Comparison of ENCODE assay signal across 21 cellular contexts in genomic region chr1:62917314-62917713, GRCh38.
DNase-seq lines count a peak whose midpoint lies in the region; ATAC-seq, FAIRE-seq and TF ChIP-seq lines count a peak whose summit lies in the region.
"Had no signal": no experiment of that assay in that cellular context is flagged by ENCODE, and none has a peak within 500 bp of the region (broad histone marks: within the 10 kb centered on the region; RNA-seq: fewer than 3 reads in every experiment).

No MANE protein-coding gene starts in this region.

- H3K4me3 ChIP-seq in A549 (no peak overlapping the region), GM23338 (no peak overlapping the region; the same call in 1 of the 2 replicates), K562 (no peak overlapping the region), coronary artery (no peak overlapping the region), adrenal gland (no peak overlapping the region)
- H3K4me3 ChIP-seq: BLaER1 treated with 17β-estradiol and CSF1 and Interleukin-3, amounts not matched to agents 10 nM and 100 nM had no signal

- H3K27ac ChIP-seq in A549 = no peak overlapping the region
- no peak overlapping the region for H3K27ac ChIP-seq in GM23338 (ENCODE audit: low read depth)
- no peak overlapping the region for H3K27ac ChIP-seq in K562 (ENCODE audit: extremely low read depth, low read depth, low read length)
- H3K27ac ChIP-seq in coronary artery = no peak overlapping the region
- H3K27ac ChIP-seq in adrenal gland = no peak overlapping the region
- H3K27ac ChIP-seq: BLaER1 treated with 17β-estradiol and CSF1 and Interleukin-3, amounts not matched to agents 10 nM and 100 nM; C4-2B had no signal

- H3K4me3 Mint-ChIP-seq in GM23338 = no peak overlapping the region
- H3K4me3 Mint-ChIP-seq: B cell; CD4-positive, alpha-beta T cell; CD8-positive, alpha-beta T cell had no signal

- H3K36me3 Mint-ChIP-seq in GM23338 (ENCODE audit: low read depth) = no peaks in the 10 kb centered on the region
- H3K36me3 Mint-ChIP-seq: CD8-positive, alpha-beta T cell had no signal

- DNase-seq in A549 (ENCODE audit: low read depth in 1 of 2, low spot score in 1 of 2) = no peak
- DNase-seq in GM23338 (ENCODE audit: low spot score) = no peak
- no peak for DNase-seq in K562 (ENCODE audit: extremely low read depth in 1 of 4, low spot score in 3 of 4)
- DNase-seq in coronary artery (ENCODE audit: low spot score) = no peak
- DNase-seq in adrenal gland = no peak
- DNase-seq: 8988T; AML-193; Caco-2; Calu3; CD4-positive, alpha-beta T cell; CD8-positive, alpha-beta T cell; DMS79 treated with DMSO at 0.1 percent for 48 hours; GF-D8 had no signal

- intact Hi-C loops in K562 (cut with micrococcal nuclease) = no loop called here
- intact Hi-C loops in adrenal gland (cut with DNase I) = no loop called here

- no peak for FAIRE-seq in A549 (lab: Jason Lieb, UNC)
- FAIRE-seq in K562 (lab: Jason Lieb, UNC) = no peak
- FAIRE-seq: A204.1, D721Med, G401.6, GM12891, GM18507 had no signal

- in situ Hi-C loops in K562 (cut with MboI) = no loop called here

- H3K9me1 ChIP-seq in K562 (ENCODE audit: control insufficient read depth, insufficient read depth, low read length) = no peaks in the 10 kb centered on the region

- no TSS peak for BruUV-seq in K562 (replicated peaks; lab: Mats Ljungman, UMichigan)

- TF ChIP-seq CTCF in A549 (IDR thresholded peaks at IDR 0.05) (no peak), GM23338 (conservative IDR thresholded peaks at IDR 0.05; ENCODE audit: low read depth in 2 of 2) (no peak), K562 (IDR thresholded peaks at IDR 0.05 in 2 of 3, conservative IDR thresholded peaks at IDR 0.05 in 1 of 3; ENCODE audit: insufficient read depth in 2 of 3, low read depth in 1 of 3, low read length in 3 of 3) (no peak), coronary artery (IDR thresholded peaks at IDR 0.05) (no peak), adrenal gland (IDR thresholded peaks at IDR 0.05) (no peak)

- H2AFZ ChIP-seq in GM23338 = peak overlapping the region; percentile 70
- no peak overlapping the region for H2AFZ ChIP-seq in K562 (ENCODE audit: low read depth, low read length)

- H3K27ac Mint-ChIP-seq in GM23338 = no peak overlapping the region
- H3K27ac Mint-ChIP-seq: B cell; CD4-positive, alpha-beta T cell; CD8-positive, alpha-beta T cell had no signal

- TF ChIP-seq RAD21 in A549 (conservative IDR thresholded peaks at IDR 0.05 in 1 of 2, IDR thresholded peaks at IDR 0.05 in 1 of 2) (no peak), K562 (CRISPR knock-in tag; conservative IDR thresholded peaks at IDR 0.05 in 1 of 2, IDR thresholded peaks at IDR 0.05 in 1 of 2) (no peak)

- H3K79me2 ChIP-seq in GM23338 (replicated peaks; ENCODE audit: insufficient read depth) (no peaks in the 10 kb centered on the region), K562 (ENCODE audit: control insufficient read depth, insufficient read depth, low read length) (no peaks in the 10 kb centered on the region)

- no peak overlapping the region for H3K4me2 ChIP-seq in A549
- no peak overlapping the region for H3K4me2 ChIP-seq in GM23338
- H3K4me2 ChIP-seq in K562 (ENCODE audit: insufficient read depth, low read length) = no peak overlapping the region
- H3K4me2 ChIP-seq: BLaER1 treated with 17β-estradiol and CSF1 and Interleukin-3, amounts not matched to agents 10 nM and 100 nM had no signal

- H3F3A ChIP-seq in GM23338 (replicated peaks; ENCODE audit: low read depth) = no peaks in the 10 kb centered on the region

- POLR2A ChIA-PET in A549 (lab: Yijun Ruan, JAX) = no interaction called here
- POLR2A ChIA-PET in K562 (lab: Yijun Ruan, JAX) = no interaction called here

- H3K9me2 ChIP-seq in GM23338 (ENCODE audit: insufficient read depth) = no peaks in the 10 kb centered on the region

- H4K20me1 ChIP-seq in GM23338 (replicated peaks; ENCODE audit: insufficient read depth) (no peaks in the 10 kb centered on the region), K562 (replicated peaks; ENCODE audit: control insufficient read depth, insufficient read depth, low read length) (no peaks in the 10 kb centered on the region)
- H4K20me1 ChIP-seq: BLaER1 treated with 17β-estradiol and CSF1 and Interleukin-3, amounts not matched to agents 10 nM and 100 nM had no signal

- H3K9me3 ChIP-seq in A549 = no peaks in the 10 kb centered on the region
- H3K9me3 ChIP-seq in K562 (replicated peaks; ENCODE audit: control insufficient read depth, insufficient read depth, low read depth, low read length) = no peaks in the 10 kb centered on the region
- no peaks in the 10 kb centered on the region for H3K9me3 ChIP-seq in adrenal gland (replicated peaks in 1 of 3)
- H3K9me3 ChIP-seq: BLaER1 treated with 17β-estradiol and CSF1 and Interleukin-3, amounts not matched to agents 10 nM and 100 nM; Caco-2 had no signal

- CTCF ChIA-PET in A549 (lab: Yijun Ruan, JAX) = no interaction called here
- CTCF ChIA-PET in K562 (lab: Yijun Ruan, JAX; ENCODE audit: low intra/inter-chr PET ratio) = no interaction called here

- no peaks in the 10 kb centered on the region for H3K9me3 Mint-ChIP-seq in GM23338
- H3K9me3 Mint-ChIP-seq: CD4-positive, alpha-beta T cell; CD8-positive, alpha-beta T cell had no signal

- no peak for TF ChIP-seq POLR2A in A549 (IDR thresholded peaks at IDR 0.05; ENCODE audit: low read length)
- TF ChIP-seq POLR2A in K562 (conservative IDR thresholded peaks at IDR 0.05) = no peak
- TF ChIP-seq POLR2A in adrenal gland (IDR thresholded peaks at IDR 0.05) = no peak

- ATAC-seq in A549 (no peak), GM23338 (no peak), K562 (no peak)
- ATAC-seq: CD8-positive, alpha-beta T cell had no signal

- no peak overlapping the region for H3K9ac ChIP-seq in K562 (ENCODE audit: insufficient read depth in 1 of 2, low read depth in 2 of 2, low read length in 2 of 2)
- H3K9ac ChIP-seq: BLaER1 treated with 17β-estradiol and CSF1 and Interleukin-3, amounts not matched to agents 10 nM and 100 nM had no signal

- TF ChIP-seq EP300 in A549 (IDR thresholded peaks at IDR 0.05) (no peak), K562 (IDR thresholded peaks at IDR 0.05; ENCODE audit: low read length) (no peak)

- H3K4me1 ChIP-seq in A549 (no peaks in the 10 kb centered on the region), GM23338 (ENCODE audit: insufficient read depth) (peaks cover 19% of the 10 kb centered on the region), K562 (replicated peaks in 1 of 2; ENCODE audit: control insufficient read depth in 2 of 2, insufficient read depth in 2 of 2, low read length in 2 of 2) (no peaks in the 10 kb centered on the region), adrenal gland (replicated peaks in 1 of 2) (no peaks in the 10 kb centered on the region)
- H3K4me1 ChIP-seq: BLaER1 treated with 17β-estradiol and CSF1 and Interleukin-3, amounts not matched to agents 10 nM and 100 nM; Caco-2 had no signal

- H3K4me1 Mint-ChIP-seq in GM23338 = peaks cover 29% of the 10 kb centered on the region
- H3K4me1 Mint-ChIP-seq: B cell had no signal

- WGBS in A549 (ENCODE audit: missing lambda C conversion rate) = 64% methylated on average over 5 of the region's 5 CpGs
- WGBS in K562 (ENCODE audit: insufficient coverage, low coverage, missing lambda C conversion rate) = 3% methylated on average over 5 of the region's 5 CpGs
- WGBS in adrenal gland, 4 donors = 87 to 89% (median 88%) methylated on average over 5 of the region's 5 CpGs

- H3K27me3 Mint-ChIP-seq in GM23338 (ENCODE audit: insufficient read depth, low read depth, poor library complexity) = peaks cover 3% of the 10 kb centered on the region

- H3K27me3 ChIP-seq in GM23338 (ENCODE audit: insufficient read depth) (no peaks in the 10 kb centered on the region), K562 (ENCODE audit: control insufficient read depth in 2 of 2, insufficient read depth in 2 of 2, low read length in 2 of 2) (peaks cover 17 to 20% of the 10 kb centered on the region in 2 experiments; a peak in 4 of 5 replicates), adrenal gland (no peaks in the 10 kb centered on the region)
- H3K27me3 ChIP-seq: BLaER1 treated with 17β-estradiol and CSF1 and Interleukin-3, amounts not matched to agents 10 nM and 100 nM had no signal

- H3K36me3 ChIP-seq in GM23338 (ENCODE audit: insufficient read depth) = no peaks in the 10 kb centered on the region
- H3K36me3 ChIP-seq in K562 (ENCODE audit: control insufficient read depth, insufficient read depth, low read length) = no peaks in the 10 kb centered on the region
- no peaks in the 10 kb centered on the region for H3K36me3 ChIP-seq in adrenal gland (replicated peaks in 1 of 2)
- H3K36me3 ChIP-seq: BLaER1 treated with 17β-estradiol and CSF1 and Interleukin-3, amounts not matched to agents 10 nM and 100 nM had no signal

TF ChIP-seq in A549, 52 proteins besides CTCF, POLR2A, EP300 and RAD21:
- TF ChIP-seq MAFK (IDR thresholded peaks at IDR 0.05; ENCODE audit: partially characterized antibody) = peak; percentile 51
- TF ChIP-seq, protein P1, sequence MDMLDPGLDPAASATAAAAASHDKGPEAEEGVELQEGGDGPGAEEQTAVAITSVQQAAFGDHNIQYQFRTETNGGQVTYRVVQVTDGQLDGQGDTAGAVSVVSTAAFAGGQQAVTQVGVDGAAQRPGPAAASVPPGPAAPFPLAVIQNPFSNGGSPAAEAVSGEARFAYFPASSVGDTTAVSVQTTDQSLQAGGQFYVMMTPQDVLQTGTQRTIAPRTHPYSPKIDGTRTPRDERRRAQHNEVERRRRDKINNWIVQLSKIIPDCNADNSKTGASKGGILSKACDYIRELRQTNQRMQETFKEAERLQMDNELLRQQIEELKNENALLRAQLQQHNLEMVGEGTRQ (IDR thresholded peaks at IDR 0.05) = no peak

TF ChIP-seq in GM23338, 12 proteins besides CTCF, POLR2A, EP300 and RAD21 (continues in another document):
- no peak for TF ChIP-seq EZH2phosphoT487 (IDR thresholded peaks at IDR 0.05; ENCODE audit: unreplicated experiment)

TF ChIP-seq in K562, 482 proteins besides CTCF, POLR2A, EP300 and RAD21 (continues in another document):
- TF ChIP-seq RCOR1 (IDR thresholded peaks at IDR 0.05; ENCODE audit: borderline replicate concordance in 1 of 2, low read depth in 2 of 2, low read length in 2 of 2) = no peak
- TF ChIP-seq MAFG (tag; conservative IDR thresholded peaks at IDR 0.05) = 0 out of 2 replicates have a peak, but pooled peaks have one; percentile 22
- TF ChIP-seq ZNF316 (IDR thresholded peaks at IDR 0.05) = peak; percentile 40; the same call in 1 of the 2 replicates
- no peak for TF ChIP-seq ZNF655 (CRISPR knock-in tag; IDR thresholded peaks at IDR 0.05)
- TF ChIP-seq FOSL1 (tag; conservative IDR thresholded peaks at IDR 0.05) = no peak
- no peak for TF ChIP-seq IFI16 (CRISPR knock-in tag; IDR thresholded peaks at IDR 0.05)

Comparison
In these comparisons a context has a peak if more than half of its experiments do, and no peak if none do; other contexts are left out.
1. Of the 35 proteins assayed by ChIP-seq in both K562 and A549: peak only in K562: none; only in A549: MAFK; in both: none; in neither: 34.